26 cellular contexts compared by ENCODE assay signal in the genomic region with DNA sequence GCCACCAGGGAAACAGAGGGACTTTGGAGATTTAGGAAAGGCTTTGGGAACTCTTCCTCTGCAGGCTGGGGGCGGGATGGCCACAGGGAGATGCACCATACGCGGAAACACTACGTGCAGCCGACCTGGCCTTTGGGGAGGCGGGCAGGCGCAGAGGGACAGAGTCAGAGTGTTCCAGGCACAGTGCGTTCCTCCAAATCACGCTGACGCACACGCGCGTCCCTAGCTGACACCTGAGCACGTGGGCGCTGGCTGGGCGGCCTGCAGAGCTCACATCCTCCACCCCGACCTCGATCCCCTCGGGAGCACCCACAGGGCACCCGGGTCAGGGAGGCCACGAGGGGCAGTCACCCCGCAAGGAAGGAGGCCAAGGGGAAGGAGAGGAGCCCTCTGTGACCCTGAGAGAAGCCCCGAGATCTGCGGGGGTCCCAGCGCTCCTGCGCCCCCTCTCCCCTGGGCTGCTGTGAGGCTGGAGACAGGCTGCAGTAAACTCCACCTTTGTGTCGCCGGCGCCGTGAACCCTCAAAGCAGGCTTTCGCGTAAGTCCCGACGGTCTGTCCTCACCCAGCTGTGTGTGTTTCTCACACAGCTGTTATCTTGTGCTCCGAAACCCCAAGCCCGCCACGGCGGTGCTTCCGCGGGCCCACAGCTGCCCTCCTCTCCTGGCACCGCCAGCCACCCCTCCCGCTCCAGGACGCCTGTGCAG.
"Had no signal": no experiment of that assay in that cellular context is flagged by ENCODE, and none has a peak within 500 bp of the region (broad histone marks: within the 10 kb centered on the region; RNA-seq: fewer than 3 reads in every experiment).

No MANE protein-coding gene starts in this region.

- H3K4me3 ChIP-seq: cardiac muscle cell, SK-N-MC had no signal

- H3K27me3 ChIP-seq: brain microvascular endothelial cell, cardiac muscle cell had no signal

- ATAC-seq: activated T-helper 17 cell treated with anti-CD3 and anti-CD28 coated beads, Interleukin-2, amount 50 U/mL, for 72 hours; PC-3; Right ventricle myocardium inferior; T-cell had no signal

- H3K9me3 Mint-ChIP-seq: activated naive CD4-positive, alpha-beta T cell treated with anti-CD3 and anti-CD28 coated beads for 36 hours had no signal

- H3K27ac ChIP-seq: brain microvascular endothelial cell, cardiac muscle cell, SK-N-MC had no signal

- H3K27me3 Mint-ChIP-seq: activated CD4-positive, alpha-beta memory T cell treated with anti-CD3 and anti-CD28 coated beads for 36 hours; activated CD4-positive, alpha-beta T cell treated with anti-CD3 and anti-CD28 coated beads, Interleukin-2, amount 10 ng/mL, durations not matched to agents 7 days and 5 days had no signal

- H3K27ac Mint-ChIP-seq: activated B cell treated with CpG ODN at 0.5 μM for 24 hours; activated CD4-positive, alpha-beta memory T cell treated with anti-CD3 and anti-CD28 coated beads for 36 hours; activated CD4-positive, alpha-beta T cell treated with anti-CD3 and anti-CD28 coated beads, Interleukin-2, amount 10 ng/mL, durations not matched to agents 7 days and 5 days; activated naive CD4-positive, alpha-beta T cell treated with anti-CD3 and anti-CD28 coated beads for 36 hours; activated naive CD8-positive, alpha-beta T cell; activated T-helper 17 cell treated with anti-CD3 and anti-CD28 coated beads, Interleukin-2, amount 50 U/mL, for 72 hours; T-cell had no signal

- H3K36me3 Mint-ChIP-seq: activated CD4-positive, alpha-beta memory T cell treated with anti-CD3 and anti-CD28 coated beads for 36 hours; activated naive CD8-positive, alpha-beta T cell; T-cell had no signal

- H3K4me1 Mint-ChIP-seq: activated CD4-positive, alpha-beta T cell treated with anti-CD3 and anti-CD28 coated beads, Interleukin-2, amount 10 ng/mL, durations not matched to agents 7 days and 5 days; activated T-helper 17 cell treated with anti-CD3 and anti-CD28 coated beads, Interleukin-2, amount 50 U/mL, for 72 hours; T-cell had no signal

- DNase-seq: activated B cell treated with CpG ODN at 0.5 μM for 24 hours; activated CD4-positive, alpha-beta memory T cell treated with anti-CD3 and anti-CD28 coated beads for 36 hours; activated CD4-positive, alpha-beta T cell treated with anti-CD3 and anti-CD28 coated beads, Interleukin-2, amount 10 ng/mL, durations not matched to agents 7 days and 5 days; activated CD8-positive, alpha-beta memory T cell treated with anti-CD3 and anti-CD28 coated beads for 24 hours; activated gamma-delta T cell; activated naive CD4-positive, alpha-beta T cell treated with anti-CD3 and anti-CD28 coated beads for 36 hours; activated T-cell treated with anti-CD3 and anti-CD28 coated beads for 4 hours; activated T-cell treated with anti-CD3 and anti-CD28 coated beads, Interleukin-2, amount 50 U/mL, for 48 hours; amygdala; brain microvascular endothelial cell; Kasumi-1; NCI-H1048; NCI-H1930; NCI-H2171 treated with DMSO at 0.1 percent for 48 hours; NCI-H226; NCI-H526 treated with DMSO at 0.1 percent for 48 hours; NCI-H82; PC-3; T-cell; T-helper 2 cell; T1000 had no signal

- H3K4me3 Mint-ChIP-seq: activated B cell treated with CpG ODN at 0.5 μM for 24 hours; activated CD4-positive, alpha-beta memory T cell treated with anti-CD3 and anti-CD28 coated beads for 36 hours; activated CD4-positive, alpha-beta T cell treated with anti-CD3 and anti-CD28 coated beads, Interleukin-2, amount 10 ng/mL, durations not matched to agents 7 days and 5 days; activated naive CD4-positive, alpha-beta T cell treated with anti-CD3 and anti-CD28 coated beads for 36 hours; activated naive CD8-positive, alpha-beta T cell; activated T-helper 17 cell treated with anti-CD3 and anti-CD28 coated beads, Interleukin-2, amount 50 U/mL, for 72 hours; T-cell had no signal

- H3K36me3 ChIP-seq: brain microvascular endothelial cell, cardiac muscle cell had no signal
